In the genomic region with DNA sequence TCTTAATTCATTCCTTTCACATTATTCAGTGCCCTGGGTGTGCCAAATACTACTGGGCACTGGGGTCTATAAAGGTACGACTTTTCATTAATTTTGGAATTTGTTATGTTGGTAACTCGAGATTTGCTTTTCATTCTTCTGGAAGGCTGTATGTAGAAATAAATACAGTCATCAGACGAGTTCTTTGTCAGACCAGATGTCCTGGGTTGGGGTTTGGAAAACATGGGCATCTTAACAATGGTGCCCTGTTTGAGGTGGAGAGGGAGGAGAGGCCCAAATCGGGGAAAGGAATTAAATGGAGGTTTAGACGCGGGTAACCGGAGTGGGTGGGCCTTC, we compare ENCODE assay signal across 8 cellular contexts. TPM values are rescaled to one million over a fixed set of nuclear protein-coding genes. Genes with fewer than 3 reads are reported as not detected.
DNase-seq lines count a peak whose midpoint lies in the region; ATAC-seq and TF ChIP-seq lines count a peak whose summit lies in the region.

No MANE protein-coding gene starts in this region.

- no peaks in the 10 kb centered on the region for H3K9me3 Mint-ChIP-seq in chondrocyte (ENCODE audit: low read depth)

- peak overlapping the region; percentile 97 for H3K4me3 Mint-ChIP-seq in chondrocyte (ENCODE audit: unreplicated experiment)

- peak in 1 of 8 donors; percentile 1 for ATAC-seq in heart right ventricle
- ATAC-seq in aorta (ENCODE audit: low FRiP score) = peak; percentile 8
- no peak for ATAC-seq in GM18873 (IDR thresholded peaks at IDR 0.05; ENCODE audit: low FRiP score, unreplicated experiment)

- H3K9ac ChIP-seq in mucosa of rectum (ENCODE audit: low read depth in 1 of 2, low read length in 2 of 2) = peak overlapping the region; percentile 60 to 94

- H3K4me1 ChIP-seq in heart right ventricle = peaks cover 0 to 24% (median 11%) of the 10 kb centered on the region in 9 donors
- H3K4me1 ChIP-seq in mucosa of rectum (ENCODE audit: control insufficient read depth in 2 of 2, insufficient read depth in 2 of 2, low read length in 2 of 2) = peaks cover 5 to 14% of the 10 kb centered on the region in 2 donors
- no peaks in the 10 kb centered on the region for H3K4me1 ChIP-seq in aorta (ENCODE audit: control insufficient read depth in 1 of 2, insufficient read depth in 2 of 2, low read length in 2 of 2)

- 28 to 31% methylated on average over 7 of the region's 7 CpGs for WGBS in heart right ventricle, 2 donors
- WGBS in aorta, 2 donors = 26 to 27% methylated on average over 7 of the region's 7 CpGs

- intact Hi-C loops in heart right ventricle (cut with DNase I) = loop anchor here in 8 of 10 donors (2.0 to 10.0 kb wide), 15 partner anchors 55 to 238 kb away; no protein-coding TSS in a partner anchor
- intact Hi-C loops in cardiac septum (cut with DNase I) = loop anchor here (5.0 kb wide), 2 partner anchors 97 to 108 kb away; no protein-coding TSS in a partner anchor
- intact Hi-C loops in aorta (cut with DNase I) = loop anchor here in 1 of 2 donors (5.0 to 10.0 kb wide), 3 partner anchors 68 to 235 kb away; no protein-coding TSS in a partner anchor

- no peaks in the 10 kb centered on the region for H3K9me3 ChIP-seq in heart right ventricle
- H3K9me3 ChIP-seq in mucosa of rectum (ENCODE audit: control insufficient read depth in 2 of 2, low read length in 2 of 2) = no peaks in the 10 kb centered on the region
- H3K9me3 ChIP-seq in aorta (ENCODE audit: control insufficient read depth, low read length) = no peaks in the 10 kb centered on the region

- H3K27me3 ChIP-seq in heart right ventricle (no peaks in the 10 kb centered on the region), mucosa of rectum (ENCODE audit: control insufficient read depth in 2 of 2, insufficient read depth in 2 of 2, low read length in 2 of 2) (no peaks in the 10 kb centered on the region), aorta (ENCODE audit: control insufficient read depth in 1 of 2, insufficient read depth in 2 of 2, low read length in 1 of 2) (no peaks in the 10 kb centered on the region)

- TF ChIP-seq CTCF in heart right ventricle (IDR thresholded peaks at IDR 0.05) (no peak), chondrocyte (IDR thresholded peaks at IDR 0.05) (no peak)

- H3K27ac ChIP-seq in heart right ventricle = peak overlapping the region in 8 of 10 donors; percentile 47 to 92 (median 85)
- H3K27ac ChIP-seq in mucosa of rectum (ENCODE audit: low read depth in 2 of 2, low read length in 2 of 2) = peak overlapping the region; percentile 72 to 87
- H3K27ac ChIP-seq in aorta (ENCODE audit: low read depth in 1 of 2, low read length in 2 of 2) = no peak overlapping the region

- H3K4me3 ChIP-seq in heart right ventricle (peak overlapping the region; percentile 71 to 97 (median 76)), mucosa of rectum (ENCODE audit: low read length in 2 of 2) (peak overlapping the region; percentile 71 to 74), aorta (ENCODE audit: low read length in 2 of 2) (peak overlapping the region; percentile 91 to 96)

- no peaks in the 10 kb centered on the region for H3K27me3 Mint-ChIP-seq in chondrocyte (ENCODE audit: low read depth)

- H3K4me1 Mint-ChIP-seq in chondrocyte (ENCODE audit: low read depth) = peaks cover 20% of the 10 kb centered on the region

- no peaks in the 10 kb centered on the region for H3K36me3 Mint-ChIP-seq in chondrocyte (ENCODE audit: low read depth)

- no peak for DNase-seq in heart right ventricle
- DNase-seq in cardiac septum (ENCODE audit: low spot score) = no peak
- no peak for DNase-seq in chondrocyte (ENCODE audit: low spot score)
- no peak for DNase-seq in aorta
- no peak for DNase-seq in NCI-H446 treated with DMSO at 0.1 percent for 48 hours (lab: John Stamatoyannopoulos, UW)
- no peak for DNase-seq in epidermal melanocyte (ENCODE audit: insufficient read length, low spot score)

- H3K36me3 ChIP-seq in heart right ventricle = no peaks in the 10 kb centered on the region
- H3K36me3 ChIP-seq in mucosa of rectum (ENCODE audit: control insufficient read depth in 2 of 2, insufficient read depth in 2 of 2, low read length in 2 of 2) = no peaks in the 10 kb centered on the region
- H3K36me3 ChIP-seq in aorta (ENCODE audit: control insufficient read depth in 1 of 2, insufficient read depth in 2 of 2, low read length in 1 of 2) = no peaks in the 10 kb centered on the region

- H3K27ac Mint-ChIP-seq in chondrocyte (ENCODE audit: unreplicated experiment) = peak overlapping the region; percentile 84

RNA-seq across cellular contexts. Expression of a gene that starts 0.7 kb away (rescaled TPM):
- 10 to 100 TPM in 2 of 10 donors, 1 to 10 TPM in 8; 6.0 to 13.3 (median 8.6) TPM for total RNA-seq in heart right ventricle
- polyA plus RNA-seq in heart right ventricle = 1 to 10 TPM; 5.4 to 7.0 TPM
- total RNA-seq in cardiac septum = 6.2 TPM
- 9.9 to 19.0 TPM (median 11.4 TPM) in 3 replicates for total RNA-seq in chondrocyte
- 10 to 100 TPM in 1 of 2 donors, 1 to 10 TPM in 1; 8.1 to 15.0 TPM for total RNA-seq in aorta
- polyA plus RNA-seq in aorta = 1 to 10 TPM; 7.0 TPM

Comparison
In these comparisons a context has a peak if more than half of its experiments do, and no peak if none do; other contexts are left out.
1. H3K27ac ChIP-seq: peak in heart right ventricle (8 of 10) and mucosa of rectum (2 of 2); none in aorta (0 of 2).
2. Peak in every context shown above with its lines, with median percentiles within 50 percentile points of each other: H3K4me3 ChIP-seq.